Comparison of ENCODE assay signal across 9 cellular contexts in genomic region chr3:108133858-108134554, GRCh38. TPM values are rescaled to one million over a fixed set of nuclear protein-coding genes. Genes with fewer than 3 reads are reported as not detected.
DNase-seq lines count a peak whose midpoint lies in the region; ATAC-seq and TF ChIP-seq lines count a peak whose summit lies in the region.
"Had no signal": no experiment of that assay in that cellular context is flagged by ENCODE, and none has a peak within 500 bp of the region (broad histone marks: within the 10 kb centered on the region; RNA-seq: fewer than 3 reads in every experiment).

No MANE protein-coding gene starts in this region.

- peaks cover 65% of the 10 kb centered on the region for H3K79me2 ChIP-seq in DOHH2 (ENCODE audit: control insufficient read depth, low read length)

- TF ChIP-seq CTCF in DOHH2 (IDR thresholded peaks at IDR 0.05; ENCODE audit: low read depth, low read length, poor library complexity, severe bottlenecking): no peak

- H3K9me3 Mint-ChIP-seq in effector memory CD8-positive, alpha-beta T cell: no peaks in the 10 kb centered on the region

- ATAC-seq in GM21526 (IDR thresholded peaks at IDR 0.05; ENCODE audit: low FRiP score, unreplicated experiment) (peak; percentile 29), HG03520 (IDR thresholded peaks at IDR 0.05; ENCODE audit: unreplicated experiment) (peak; percentile 34)
- peak; percentile 41 for ATAC-seq in effector memory CD8-positive, alpha-beta T cell (replicated peaks)

- H3F3A ChIP-seq in DOHH2 (ENCODE audit: control insufficient read depth, insufficient read depth): peaks cover 10% of the 10 kb centered on the region; the same call in 1 of the 2 replicates

- peaks cover 69% of the 10 kb centered on the region for H3K4me1 ChIP-seq in DOHH2 (ENCODE audit: control insufficient read depth, low read length)

- peak overlapping the region; percentile 58 to 76 for H3K4me3 Mint-ChIP-seq in effector memory CD8-positive, alpha-beta T cell

- H3K4me2 ChIP-seq in DOHH2 (ENCODE audit: low read length): peak overlapping the region; percentile 7; the same call in 1 of the 2 replicates

- DNase-seq in effector memory CD8-positive, alpha-beta T cell: no peak
- no peak for DNase-seq in SKM-1 treated with dmso at 0.1 percent for 144 hours (lab: John Stamatoyannopoulos, UW; ENCODE audit: unreplicated experiment)
- DNase-seq in ureter (ENCODE audit: low spot score): no peak
- no peak for DNase-seq in SW480 (ENCODE audit: low spot score)
- DNase-seq in hippocampal formation (lab: John Stamatoyannopoulos, UW): no peak
- DNase-seq: stimulated activated naive CD4-positive, alpha-beta T cell treated with Interleukin-2 at 50 U/mL for 16 hours had no signal

- H3K9me2 ChIP-seq in DOHH2 (replicated peaks; ENCODE audit: control insufficient read depth, low read length): no peaks in the 10 kb centered on the region

- H3K27me3 Mint-ChIP-seq in effector memory CD8-positive, alpha-beta T cell: no peaks in the 10 kb centered on the region

- peaks cover 22 to 60% of the 10 kb centered on the region in 2 donors for H3K4me1 Mint-ChIP-seq in effector memory CD8-positive, alpha-beta T cell (ENCODE audit: low read depth in 2 of 2)

- no peak overlapping the region for H3K27ac ChIP-seq in DOHH2 (ENCODE audit: low read depth, low read length)

- peaks cover 4% of the 10 kb centered on the region for H3K36me3 Mint-ChIP-seq in effector memory CD8-positive, alpha-beta T cell (ENCODE audit: insufficient read depth)

- H3K4me3 ChIP-seq in DOHH2 (ENCODE audit: low read length): no peak overlapping the region

- H3K9me3 ChIP-seq in DOHH2 (ENCODE audit: control insufficient read depth, insufficient read depth, low read length): no peaks in the 10 kb centered on the region

- H4K20me1 ChIP-seq in DOHH2 (ENCODE audit: control insufficient read depth, insufficient read depth, low read depth, low read length): peaks cover 16% of the 10 kb centered on the region

- peak overlapping the region; percentile 41 to 92 for H3K27ac Mint-ChIP-seq in effector memory CD8-positive, alpha-beta T cell

- H3K27me3 ChIP-seq in DOHH2 (ENCODE audit: control insufficient read depth, low read length): no peaks in the 10 kb centered on the region

- peaks cover 86% of the 10 kb centered on the region for H3K36me3 ChIP-seq in DOHH2 (ENCODE audit: control insufficient read depth, low read length)

RNA-seq across cellular contexts. Expression of gene CD47, which starts 43.2 kb away (rescaled TPM):
- 76.5 TPM for total RNA-seq in ureter
